In genomic region chr4:19327364-19327763, GRCh38 we compare ENCODE assay signal across 20 cellular contexts.
"Had no signal": no experiment of that assay in that cellular context is flagged by ENCODE, and none has a peak within 500 bp of the region (broad histone marks: within the 10 kb centered on the region; RNA-seq: fewer than 3 reads in every experiment).

No MANE protein-coding gene starts in this region.

- H3K27me3 Mint-ChIP-seq: activated CD4-positive, alpha-beta memory T cell treated with anti-CD3 and anti-CD28 coated beads, Interleukin-2, amount 10 ng/mL, durations not matched to agents 7 days and 5 days; activated naive CD4-positive, alpha-beta T cell treated with anti-CD3 and anti-CD28 coated beads, Interleukin-2, amount 50 U/mL, for 24 hours; central memory CD8-positive, alpha-beta T cell had no signal

- ATAC-seq: activated T-cell treated with anti-CD3 and anti-CD28 coated beads, Interleukin-2, amount 50 U/mL, for 4 hours; body of pancreas; right cardiac atrium; WTC11 had no signal

- DNase-seq: activated CD4-positive, alpha-beta memory T cell treated with anti-CD3 and anti-CD28 coated beads, Interleukin-2, amount 10 ng/mL, durations not matched to agents 7 days and 5 days; activated CD4-positive, alpha-beta T cell treated with anti-CD3 and anti-CD28 coated beads for 4 hours; activated effector memory CD4-positive, alpha-beta T cell treated with Interleukin-2 at 50 U/mL for 16 hours; activated T-cell treated with anti-CD3 and anti-CD28 coated beads, Interleukin-2, amount 50 U/mL, for 4 hours; amygdala; body of pancreas; cortex of kidney; effector CD8-positive, alpha-beta T cell; hypothalamus; right cardiac atrium; stimulated activated CD4-positive, alpha-beta T cell treated with anti-CD3 and anti-CD28 coated beads, Interleukin-15, amount 100 ng/mL, for 24 hours; stimulated activated CD4-positive, alpha-beta T cell treated with anti-CD3 and anti-CD28 coated beads, Interleukin-4, amount 100 ng/mL, for 1 hour; stimulated activated naive CD4-positive, alpha-beta T cell; substantia nigra; trophoblast cell had no signal

- H3K27ac ChIP-seq: body of pancreas, prostate gland, skin epidermis had no signal

- H3K27me3 ChIP-seq: body of pancreas had no signal

- H3K36me3 ChIP-seq: prostate gland had no signal

- H3K9me3 ChIP-seq: body of pancreas, prostate gland had no signal

- H3K4me1 Mint-ChIP-seq: activated CD4-positive, alpha-beta memory T cell treated with anti-CD3 and anti-CD28 coated beads, Interleukin-2, amount 10 ng/mL, durations not matched to agents 7 days and 5 days; activated naive CD4-positive, alpha-beta T cell treated with anti-CD3 and anti-CD28 coated beads, Interleukin-2, amount 50 U/mL, for 24 hours; central memory CD8-positive, alpha-beta T cell; WTC11 had no signal

- H3K27ac Mint-ChIP-seq: activated CD4-positive, alpha-beta memory T cell treated with anti-CD3 and anti-CD28 coated beads, Interleukin-2, amount 10 ng/mL, durations not matched to agents 7 days and 5 days; activated naive CD4-positive, alpha-beta T cell treated with anti-CD3 and anti-CD28 coated beads, Interleukin-2, amount 50 U/mL, for 24 hours; WTC11 had no signal

- H3K4me3 Mint-ChIP-seq: activated CD4-positive, alpha-beta memory T cell treated with anti-CD3 and anti-CD28 coated beads, Interleukin-2, amount 10 ng/mL, durations not matched to agents 7 days and 5 days; activated naive CD4-positive, alpha-beta T cell treated with anti-CD3 and anti-CD28 coated beads, Interleukin-2, amount 50 U/mL, for 24 hours; activated T-cell treated with anti-CD3 and anti-CD28 coated beads, Interleukin-2, amount 50 U/mL, for 4 hours; central memory CD8-positive, alpha-beta T cell; WTC11 had no signal

- H3K36me3 Mint-ChIP-seq: activated naive CD4-positive, alpha-beta T cell treated with anti-CD3 and anti-CD28 coated beads, Interleukin-2, amount 50 U/mL, for 24 hours; WTC11 had no signal

- H3K9me3 Mint-ChIP-seq: WTC11 had no signal

- H3K4me1 ChIP-seq: body of pancreas, prostate gland had no signal

- H3K4me3 ChIP-seq: body of pancreas, prostate gland, skin epidermis had no signal
